8 cellular contexts compared by ENCODE assay signal in genomic region chrX:72572248-72573157, GRCh38. TPM values are rescaled to one million over a fixed set of nuclear protein-coding genes. Genes with fewer than 3 reads are reported as not detected.
DNase-seq lines count a peak whose midpoint lies in the region; ATAC-seq and TF ChIP-seq lines count a peak whose summit lies in the region.

Gene HDAC8 (minus strand): TSS chrX:72572843. CDS start chrX:72572761, 82 bp downstream.

- TF ChIP-seq CTCF in GM06990 (IDR thresholded peaks at IDR 0.05; ENCODE audit: insufficient read depth, low read length, poor library complexity, severe bottlenecking) (no peak), HCT116 (IDR thresholded peaks at IDR 0.05 in 2 of 3, conservative IDR thresholded peaks at IDR 0.05 in 1 of 3; ENCODE audit: borderline replicate concordance in 1 of 3, insufficient read depth in 1 of 3, low read depth in 2 of 3, low read length in 2 of 3) (no peak), RWPE2 (IDR thresholded peaks at IDR 0.05; ENCODE audit: poor library complexity, severe bottlenecking) (no peak), gastroesophageal sphincter (IDR thresholded peaks at IDR 0.05) (no peak), upper lobe of left lung (IDR thresholded peaks at IDR 0.05) (no peak)

- H3K4me3 ChIP-seq in GM06990 (replicated peaks; ENCODE audit: low read depth, low read length) (peak within 1 kb of the TSS; percentile 69), HCT116 (replicated peaks in 1 of 2; ENCODE audit: low read depth in 1 of 2, low read length in 2 of 2) (peak within 1 kb of the TSS; percentile 67 to 69), RWPE2 (ENCODE audit: severe bottlenecking) (peak within 1 kb of the TSS; percentile 66), gastroesophageal sphincter (peak within 1 kb of the TSS; percentile 63 to 99), neuron (ENCODE audit: low read length) (peak within 1 kb of the TSS; percentile 58), upper lobe of left lung (peak within 1 kb of the TSS; percentile 34 to 68 (median 58))

- H3K27me3 ChIP-seq in GM06990 (replicated peaks; ENCODE audit: control insufficient read depth, insufficient read depth, low read length), result no peaks in the 10 kb centered on the region
- H3K27me3 ChIP-seq in HCT116 (ENCODE audit: insufficient read depth, low read length), result no peaks in the 10 kb centered on the region
- no peaks in the 10 kb centered on the region for H3K27me3 ChIP-seq in RWPE2 (ENCODE audit: insufficient read depth, poor library complexity, severe bottlenecking)
- no peaks in the 10 kb centered on the region for H3K27me3 ChIP-seq in gastroesophageal sphincter
- no peaks in the 10 kb centered on the region for H3K27me3 ChIP-seq in neuron (ENCODE audit: insufficient read depth, low read length)
- H3K27me3 ChIP-seq in upper lobe of left lung, result no peaks in the 10 kb centered on the region

- 1 to 23% methylated on average over 17 to 19 of the region's 36 CpGs for WGBS in gastroesophageal sphincter (ENCODE audit: low coverage in 1 of 2), 2 donors
- 0 to 31% methylated on average over 22 to 36 of the region's 36 CpGs for WGBS in upper lobe of left lung, 2 donors

- no peak for TF ChIP-seq EP300 in gastroesophageal sphincter (IDR thresholded peaks at IDR 0.05)
- no peak for TF ChIP-seq EP300 in upper lobe of left lung (IDR thresholded peaks at IDR 0.05)

- no peaks in the 10 kb centered on the region for H3K9me2 ChIP-seq in HCT116 (ENCODE audit: insufficient read depth)

- no peaks in the 10 kb centered on the region for H4K20me1 ChIP-seq in HCT116 (ENCODE audit: insufficient read depth)

- ATAC-seq in HCT116 (peak; percentile 91), RWPE2 (ENCODE audit: low read depth) (peak; percentile 85), gastroesophageal sphincter (peak; percentile 84), upper lobe of left lung (ENCODE audit: low FRiP score in 2 of 2) (peak; percentile 82 to 97)

- no peaks in the 10 kb centered on the region for H3K9me3 ChIP-seq in HCT116 (ENCODE audit: control insufficient read depth in 1 of 2, insufficient read depth in 1 of 2, low read depth in 1 of 2, low read length in 2 of 2)
- no peaks in the 10 kb centered on the region for H3K9me3 ChIP-seq in RWPE2 (ENCODE audit: severe bottlenecking)
- no peaks in the 10 kb centered on the region for H3K9me3 ChIP-seq in gastroesophageal sphincter
- H3K9me3 ChIP-seq in neuron (ENCODE audit: low read length), result no peaks in the 10 kb centered on the region
- no peaks in the 10 kb centered on the region for H3K9me3 ChIP-seq in upper lobe of left lung

- RAD21 ChIA-PET in HCT116 (lab: Charles Lee; ENCODE audit: low non-redundant PET in 1 of 2, low total read pairs in 2 of 2, uncharacterized antibody in 2 of 2, unreplicated experiment in 2 of 2), result no interaction called here

- H3K9ac ChIP-seq in HCT116 (ENCODE audit: low read length), result peak within 1 kb of the TSS; percentile 60

- H3K4me1 ChIP-seq in HCT116 (ENCODE audit: control insufficient read depth in 1 of 2, insufficient read depth in 2 of 2, low read length in 2 of 2), result no peaks in the 10 kb centered on the region; a peak in 1 of 4 replicates
- H3K4me1 ChIP-seq in RWPE2 (ENCODE audit: insufficient read depth, poor library complexity, severe bottlenecking), result no peaks in the 10 kb centered on the region
- H3K4me1 ChIP-seq in gastroesophageal sphincter, result peaks cover 0 to 6% (median 0%) of the 10 kb centered on the region in 3 donors
- H3K4me1 ChIP-seq in neuron (ENCODE audit: insufficient read depth, low read length), result no peaks in the 10 kb centered on the region
- H3K4me1 ChIP-seq in upper lobe of left lung, result no peaks in the 10 kb centered on the region

- H2AFZ ChIP-seq in HCT116 (ENCODE audit: low read depth, low read length, poor library complexity, severe bottlenecking) (peak within 1 kb of the TSS; percentile 96), neuron (ENCODE audit: low read depth, low read length) (peak within 1 kb of the TSS; percentile 46)

- peaks cover 2% of the 10 kb centered on the region for H3K36me3 ChIP-seq in GM06990 (ENCODE audit: control insufficient read depth, insufficient read depth, low read length)
- no peaks in the 10 kb centered on the region; a peak in 1 of 4 replicates for H3K36me3 ChIP-seq in HCT116 (ENCODE audit: control insufficient read depth in 1 of 2, insufficient read depth in 2 of 2, low read length in 2 of 2)
- peaks cover 8% of the 10 kb centered on the region for H3K36me3 ChIP-seq in RWPE2 (ENCODE audit: low read depth)
- H3K36me3 ChIP-seq in gastroesophageal sphincter, result peaks cover 0 to 16% of the 10 kb centered on the region in 2 donors
- H3K36me3 ChIP-seq in neuron (ENCODE audit: insufficient read depth, low read length), result peaks cover 14% of the 10 kb centered on the region
- H3K36me3 ChIP-seq in upper lobe of left lung, result peaks cover 0 to 11% (median 2%) of the 10 kb centered on the region in 4 donors

- H3K79me2 ChIP-seq in HCT116 (ENCODE audit: insufficient read depth, low read length), result no peaks in the 10 kb centered on the region; the same call in 1 of the 2 replicates

- BruUV-seq in HCT116 (replicated peaks; lab: Mats Ljungman, UMichigan), result no TSS peak

- DNase-seq in GM06990 (ENCODE audit: extremely low read depth, insufficient read length) (peak; percentile 61), HCT116 (ENCODE audit: low read depth, low spot score) (peak; percentile 70), M059J (ENCODE audit: low read depth) (peak; percentile 88), RWPE2 (ENCODE audit: low spot score) (peak; percentile 68), upper lobe of left lung (peak in 1 of 2 donors; percentile 58)
- DNase-seq in activated naive CD4-positive, alpha-beta T cell treated with anti-CD3 and anti-CD28 coated beads, Interleukin-2, amount 50 U/mL, for 16 hours, result peak; percentile 41

- no peak for TF ChIP-seq POLR2A in HCT116 (IDR thresholded peaks at IDR 0.05; ENCODE audit: borderline replicate concordance, extremely low read depth, insufficient read depth, insufficient read length)
- no peak for TF ChIP-seq POLR2A in gastroesophageal sphincter (IDR thresholded peaks at IDR 0.05)
- TF ChIP-seq POLR2A in upper lobe of left lung (IDR thresholded peaks at IDR 0.05), result no peak

- intact Hi-C loops in HCT116 (cut with micrococcal nuclease), result no loop called here

- H3K27ac ChIP-seq in HCT116 (ENCODE audit: low read depth, low read length) (peak within 1 kb of the TSS; percentile 59), RWPE2 (ENCODE audit: poor library complexity, severe bottlenecking) (peak within 1 kb of the TSS; percentile 37), gastroesophageal sphincter (peak within 1 kb of the TSS; percentile 69 to 81 (median 80)), upper lobe of left lung (peak within 1 kb of the TSS; percentile 56 to 79 (median 70))

- POLR2A ChIA-PET in HCT116 (lab: Charles Lee), result interaction anchor here (0.9 kb wide), 1 partner anchor 17 kb away, joined by 3 read pairs; no protein-coding TSS in a partner anchor

- H3K4me2 ChIP-seq in HCT116 (ENCODE audit: low read length), result peak within 1 kb of the TSS; percentile 82

- CTCF ChIA-PET in HCT116 (lab: Charles Lee), result no interaction called here

- TF ChIP-seq RAD21 in HCT116 (IDR thresholded peaks at IDR 0.05; ENCODE audit: low read depth), result no peak

TF ChIP-seq in HCT116, 20 proteins besides CTCF, POLR2A, EP300 and RAD21 (continues in another document):
- TF ChIP-seq, protein P1, sequence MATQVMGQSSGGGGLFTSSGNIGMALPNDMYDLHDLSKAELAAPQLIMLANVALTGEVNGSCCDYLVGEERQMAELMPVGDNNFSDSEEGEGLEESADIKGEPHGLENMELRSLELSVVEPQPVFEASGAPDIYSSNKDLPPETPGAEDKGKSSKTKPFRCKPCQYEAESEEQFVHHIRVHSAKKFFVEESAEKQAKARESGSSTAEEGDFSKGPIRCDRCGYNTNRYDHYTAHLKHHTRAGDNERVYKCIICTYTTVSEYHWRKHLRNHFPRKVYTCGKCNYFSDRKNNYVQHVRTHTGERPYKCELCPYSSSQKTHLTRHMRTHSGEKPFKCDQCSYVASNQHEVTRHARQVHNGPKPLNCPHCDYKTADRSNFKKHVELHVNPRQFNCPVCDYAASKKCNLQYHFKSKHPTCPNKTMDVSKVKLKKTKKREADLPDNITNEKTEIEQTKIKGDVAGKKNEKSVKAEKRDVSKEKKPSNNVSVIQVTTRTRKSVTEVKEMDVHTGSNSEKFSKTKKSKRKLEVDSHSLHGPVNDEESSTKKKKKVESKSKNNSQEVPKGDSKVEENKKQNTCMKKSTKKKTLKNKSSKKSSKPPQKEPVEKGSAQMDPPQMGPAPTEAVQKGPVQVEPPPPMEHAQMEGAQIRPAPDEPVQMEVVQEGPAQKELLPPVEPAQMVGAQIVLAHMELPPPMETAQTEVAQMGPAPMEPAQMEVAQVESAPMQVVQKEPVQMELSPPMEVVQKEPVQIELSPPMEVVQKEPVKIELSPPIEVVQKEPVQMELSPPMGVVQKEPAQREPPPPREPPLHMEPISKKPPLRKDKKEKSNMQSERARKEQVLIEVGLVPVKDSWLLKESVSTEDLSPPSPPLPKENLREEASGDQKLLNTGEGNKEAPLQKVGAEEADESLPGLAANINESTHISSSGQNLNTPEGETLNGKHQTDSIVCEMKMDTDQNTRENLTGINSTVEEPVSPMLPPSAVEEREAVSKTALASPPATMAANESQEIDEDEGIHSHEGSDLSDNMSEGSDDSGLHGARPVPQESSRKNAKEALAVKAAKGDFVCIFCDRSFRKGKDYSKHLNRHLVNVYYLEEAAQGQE (IDR thresholded peaks at IDR 0.05; ENCODE audit: low read depth), result no peak
- TF ChIP-seq YY1 (IDR thresholded peaks at IDR 0.05; ENCODE audit: extremely low read depth, insufficient replicate concordance, low read depth, low read length) (no peak), ZNF274 (IDR thresholded peaks at IDR 0.05; ENCODE audit: low read depth, low read length) (no peak), MAX (IDR thresholded peaks at IDR 0.05) (no peak; the same call in 1 of the 2 replicates), EZH2 (IDR thresholded peaks at IDR 0.05) (no peak), ZFX (IDR thresholded peaks at IDR 0.05) (0 out of 2 replicates have a peak, but pooled peaks have one; percentile 12), EZH2phosphoT487 (IDR thresholded peaks at IDR 0.05; ENCODE audit: borderline replicate concordance) (no peak), FOSL1 (IDR thresholded peaks at IDR 0.05; ENCODE audit: low read depth) (no peak), CBX3 (IDR thresholded peaks at IDR 0.05; ENCODE audit: low read depth) (peak; percentile 60; the same call in 1 of the 2 replicates)
- TF ChIP-seq, protein P2, sequence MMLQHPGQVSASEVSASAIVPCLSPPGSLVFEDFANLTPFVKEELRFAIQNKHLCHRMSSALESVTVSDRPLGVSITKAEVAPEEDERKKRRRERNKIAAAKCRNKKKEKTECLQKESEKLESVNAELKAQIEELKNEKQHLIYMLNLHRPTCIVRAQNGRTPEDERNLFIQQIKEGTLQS (IDR thresholded peaks at IDR 0.05), result no peak

RNA-seq across cellular contexts. Expression of gene HDAC8, which starts in this region (rescaled TPM):
- 24.1 TPM for total RNA-seq in HCT116 (2021; ENCODE audit: unreplicated experiment)
- 12.2 and 14.3 TPM in 2 replicates for polyA plus RNA-seq in HCT116 (2012)
- total RNA-seq in M059J (2014; rRNA removed; shearing (Covaris generic)), result 38.3 and 68.8 TPM in 2 replicates
- 10 to 100 TPM; 15.7 to 34.2 (median 25.6) TPM for total RNA-seq in gastroesophageal sphincter
- total RNA-seq in upper lobe of left lung, result 10 to 100 TPM; 21.5 to 56.6 (median 35.0) TPM
